ENCODE assay signal across 13 cellular contexts in genomic region chr1:40386796-40387195, GRCh38. TPM values are rescaled to one million over a fixed set of nuclear protein-coding genes. Genes with fewer than 3 reads are reported as not detected.
DNase-seq lines count a peak whose midpoint lies in the region; ATAC-seq, FAIRE-seq and TF ChIP-seq lines count a peak whose summit lies in the region.
"Had no signal": no experiment of that assay in that cellular context is flagged by ENCODE, and none has a peak within 500 bp of the region (broad histone marks: within the 10 kb centered on the region; RNA-seq: fewer than 3 reads in every experiment).

No MANE protein-coding gene starts in this region.

- no peaks in the 10 kb centered on the region for H3K9me3 ChIP-seq in DOHH2 (ENCODE audit: control insufficient read depth, insufficient read depth, low read length)
- no peaks in the 10 kb centered on the region for H3K9me3 ChIP-seq in Peyer's patch
- H3K9me3 ChIP-seq in small intestine (ENCODE audit: control insufficient read depth, low read depth): no peaks in the 10 kb centered on the region

- no peaks in the 10 kb centered on the region for H3K27me3 ChIP-seq in DOHH2 (ENCODE audit: control insufficient read depth, low read length)
- H3K27me3 ChIP-seq in Peyer's patch: no peaks in the 10 kb centered on the region
- no peaks in the 10 kb centered on the region for H3K27me3 ChIP-seq in small intestine (ENCODE audit: control insufficient read depth in 2 of 2, insufficient read depth in 2 of 2, low read length in 2 of 2)

- H3K27ac ChIP-seq in DOHH2 (ENCODE audit: low read depth, low read length) (peak overlapping the region; percentile 98), Peyer's patch (peak overlapping the region; percentile 87 to 100 (median 90)), small intestine (ENCODE audit: low read depth in 1 of 2, low read length in 1 of 2) (peak overlapping the region; percentile 85 to 93)
- H3K27ac ChIP-seq: PC-9 had no signal

- ATAC-seq in GM18520 (IDR thresholded peaks at IDR 0.05; ENCODE audit: unreplicated experiment) (no peak), HG02588 (IDR thresholded peaks at IDR 0.05; ENCODE audit: unreplicated experiment) (no peak)

- H3K4me2 ChIP-seq in DOHH2 (ENCODE audit: low read length): peak overlapping the region; percentile 93
- H3K4me2 ChIP-seq: PC-9 had no signal

- TF ChIP-seq POLR2A in Peyer's patch (IDR thresholded peaks at IDR 0.05) (no peak), erythroblast (IDR thresholded peaks at IDR 0.05; ENCODE audit: low read length) (no peak)

- H3K36me3 ChIP-seq in DOHH2 (ENCODE audit: control insufficient read depth, low read length): peaks cover 59% of the 10 kb centered on the region
- H3K36me3 ChIP-seq in Peyer's patch: no peaks in the 10 kb centered on the region
- no peaks in the 10 kb centered on the region for H3K36me3 ChIP-seq in small intestine (ENCODE audit: control insufficient read depth in 2 of 2, insufficient read depth in 2 of 2, low read length in 2 of 2)

- H3K9me2 ChIP-seq in DOHH2 (replicated peaks; ENCODE audit: control insufficient read depth, low read length): no peaks in the 10 kb centered on the region

- H3K79me2 ChIP-seq in DOHH2 (ENCODE audit: control insufficient read depth, low read length): peaks cover 88% of the 10 kb centered on the region

- no peak for TF ChIP-seq CTCF in DOHH2 (IDR thresholded peaks at IDR 0.05; ENCODE audit: low read depth, low read length, poor library complexity, severe bottlenecking)
- no peak for TF ChIP-seq CTCF in Peyer's patch (IDR thresholded peaks at IDR 0.05)

- H4K20me1 ChIP-seq in DOHH2 (ENCODE audit: control insufficient read depth, insufficient read depth, low read depth, low read length): no peaks in the 10 kb centered on the region; the same call in 1 of the 2 replicates

- H3K4me3 ChIP-seq in DOHH2 (ENCODE audit: low read length) (peak overlapping the region; percentile 74), Peyer's patch (peak overlapping the region in 1 of 4 donors; percentile 26), small intestine (ENCODE audit: low read depth in 1 of 2, low read length in 2 of 2) (no peak overlapping the region)
- H3K4me3 ChIP-seq: PC-9 had no signal

- H3K4me1 ChIP-seq in DOHH2 (ENCODE audit: control insufficient read depth, low read length) (peaks cover 91% of the 10 kb centered on the region), Peyer's patch (peaks cover 5 to 61% (median 33%) of the 10 kb centered on the region in 4 donors), small intestine (ENCODE audit: control insufficient read depth in 2 of 2, insufficient read depth in 1 of 2, low read depth in 1 of 2, low read length in 1 of 2) (peaks cover 17 to 26% of the 10 kb centered on the region in 2 donors)

- WGBS in small intestine, 3 donors: 72 to 83% (median 80%) methylated on average over 9 of the region's 9 CpGs

- DNase-seq in Peyer's patch (peak in 1 of 3 donors; percentile 51), erythroblast (lab: John Stamatoyannopoulos, UW) (peak; percentile 17 to 41), small intestine (no peak), NCI-H446 treated with DMSO at 0.1 percent for 48 hours (lab: John Stamatoyannopoulos, UW) (no peak)
- DNase-seq in stimulated activated CD4-positive, alpha-beta T cell treated with anti-CD3 and anti-CD28 coated beads, Interleukin-2, amount 100 ng/mL, for 48 hours: no peak
- DNase-seq: activated CD4-positive, alpha-beta T cell treated with anti-CD3 and anti-CD28 coated beads for 4 hours; foreskin fibroblast; NCI-H146; PC-9 had no signal

- H3F3A ChIP-seq in DOHH2 (ENCODE audit: control insufficient read depth, insufficient read depth): peaks cover 29% of the 10 kb centered on the region

- no peak for FAIRE-seq in small intestine (lab: Jason Lieb, UNC)
- FAIRE-seq: bronchial epithelial cell had no signal

RNA-seq across cellular contexts. Expression of gene SMAP2, which starts 13.3 kb away (rescaled TPM):
- 100 to 1,000 TPM in 1 of 4 donors, 10 to 100 TPM in 3; 24.7 to 170 (median 33.7) TPM for total RNA-seq in Peyer's patch
- 10 to 100 TPM; 13.0 to 27.8 (median 27.3) TPM for polyA plus RNA-seq in small intestine

Comparison
In these comparisons a context has a peak if more than half of its experiments do, and no peak if none do; other contexts are left out.
1. DNase-seq: peak in erythroblast (2 of 2); none in small intestine (single experiment), NCI-H446 treated with DMSO at 0.1 percent for 48 hours (single experiment) and stimulated activated CD4-positive, alpha-beta T cell treated with anti-CD3 and anti-CD28 coated beads, Interleukin-2, amount 100 ng/mL, for 48 hours (0 of 2).
2. Peak in every context shown above with its lines, with median percentiles within 50 percentile points of each other: H3K27ac ChIP-seq.